Comparison of ENCODE assay signal across 28 cellular contexts in the genomic region with DNA sequence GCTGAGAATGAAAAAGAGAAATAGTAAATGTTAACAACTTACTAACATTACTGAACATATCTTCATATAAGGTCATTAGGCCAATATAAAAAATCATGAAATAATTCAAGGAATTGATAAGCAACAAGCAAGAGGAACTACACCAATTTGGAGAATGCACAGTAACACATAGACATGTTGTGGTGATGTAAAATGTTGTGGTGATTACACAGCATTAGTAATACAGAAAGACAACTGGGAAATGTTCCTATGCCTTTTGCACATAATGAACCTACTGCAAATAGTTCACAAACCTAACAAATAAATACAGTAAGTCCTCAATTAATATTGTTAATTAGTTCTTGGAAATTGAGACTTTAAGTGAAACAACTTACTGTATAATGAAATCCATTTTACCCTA.
A peak's percentile ranks its signal among the peaks of the same experiment; 100 is the strongest.
DNase-seq lines count a peak whose midpoint lies in the region; ATAC-seq and TF ChIP-seq lines count a peak whose summit lies in the region.
"Had no signal": no experiment of that assay in that cellular context is flagged by ENCODE, and none has a peak within 500 bp of the region (broad histone marks: within the 10 kb centered on the region; RNA-seq: fewer than 3 reads in every experiment).

No MANE protein-coding gene starts in this region.

- H3K9me3 Mint-ChIP-seq in activated T-cell treated with anti-CD3 and anti-CD28 coated beads, Interleukin-2, amount 50 U/mL, for 72 hours: peaks cover 3 to 6% of the 10 kb centered on the region in 2 donors
- H3K9me3 Mint-ChIP-seq in activated B cell treated with CpG ODN at 0.5 μM for 24 hours: peaks cover 10% of the 10 kb centered on the region
- H3K9me3 Mint-ChIP-seq in stimulated activated effector memory CD8-positive, alpha-beta T cell treated with anti-CD3 and anti-CD28 coated beads, Interleukin-12 subunit alpha, Interleukin-12 subunit beta, amount 100 ng/mL, for 72 hours: peaks cover 6% of the 10 kb centered on the region

- no peaks in the 10 kb centered on the region for H3K27me3 Mint-ChIP-seq in activated T-cell treated with anti-CD3 and anti-CD28 coated beads, Interleukin-2, amount 50 U/mL, for 72 hours (ENCODE audit: low read depth)
- no peaks in the 10 kb centered on the region for H3K27me3 Mint-ChIP-seq in activated B cell treated with CpG ODN at 0.5 μM for 24 hours
- H3K27me3 Mint-ChIP-seq: activated CD4-positive, alpha-beta memory T cell treated with anti-CD3 and anti-CD28 coated beads, Interleukin-2, amount 10 ng/mL, durations not matched to agents 7 days and 5 days; brain; effector memory CD8-positive, alpha-beta T cell; naive B cell; T-cell had no signal

- peaks cover 8% of the 10 kb centered on the region for H3K4me1 Mint-ChIP-seq in activated T-cell treated with anti-CD3 and anti-CD28 coated beads, Interleukin-2, amount 50 U/mL, for 72 hours (ENCODE audit: low read depth)
- H3K4me1 Mint-ChIP-seq in activated B cell treated with CpG ODN at 0.5 μM for 24 hours: peaks cover 16% of the 10 kb centered on the region
- H3K4me1 Mint-ChIP-seq in stimulated activated effector memory CD8-positive, alpha-beta T cell treated with anti-CD3 and anti-CD28 coated beads, Interleukin-12 subunit alpha, Interleukin-12 subunit beta, amount 100 ng/mL, for 72 hours: peaks cover 13% of the 10 kb centered on the region

- H3K4me3 Mint-ChIP-seq in activated T-cell treated with anti-CD3 and anti-CD28 coated beads, Interleukin-2, amount 50 U/mL, for 72 hours: no peak overlapping the region
- no peak overlapping the region for H3K4me3 Mint-ChIP-seq in activated B cell treated with CpG ODN at 0.5 μM for 24 hours
- no peak overlapping the region for H3K4me3 Mint-ChIP-seq in stimulated activated effector memory CD8-positive, alpha-beta T cell treated with anti-CD3 and anti-CD28 coated beads, Interleukin-12 subunit alpha, Interleukin-12 subunit beta, amount 100 ng/mL, for 72 hours
- H3K4me3 Mint-ChIP-seq: activated CD4-positive, alpha-beta memory T cell treated with anti-CD3 and anti-CD28 coated beads, Interleukin-2, amount 10 ng/mL, durations not matched to agents 7 days and 5 days; brain; effector memory CD8-positive, alpha-beta T cell; immature natural killer cell; naive B cell; T-cell had no signal

- POLR2A ChIA-PET in activated B cell treated with CpG ODN at 0.5 μM for 24 hours (lab: Charles Lee): interaction anchor here (0.9 kb wide), 1 partner anchor 98 kb away, joined by 5 read pairs; no protein-coding TSS in a partner anchor

- intact Hi-C loops in activated B cell treated with CpG ODN at 0.5 μM for 24 hours (cut with micrococcal nuclease): loop anchor here (2.0 to 5.0 kb wide), 2 partner anchors 16 to 36 kb away; no protein-coding TSS in a partner anchor

- peak overlapping the region; percentile 72 for H3K27ac Mint-ChIP-seq in activated T-cell treated with anti-CD3 and anti-CD28 coated beads, Interleukin-2, amount 50 U/mL, for 72 hours
- no peak overlapping the region for H3K27ac Mint-ChIP-seq in activated B cell treated with CpG ODN at 0.5 μM for 24 hours
- H3K27ac Mint-ChIP-seq in stimulated activated effector memory CD8-positive, alpha-beta T cell treated with anti-CD3 and anti-CD28 coated beads, Interleukin-12 subunit alpha, Interleukin-12 subunit beta, amount 100 ng/mL, for 72 hours: no peak overlapping the region
- H3K27ac Mint-ChIP-seq: activated CD4-positive, alpha-beta memory T cell treated with anti-CD3 and anti-CD28 coated beads, Interleukin-2, amount 10 ng/mL, durations not matched to agents 7 days and 5 days; brain had no signal

- CTCF ChIA-PET in activated B cell treated with CpG ODN at 0.5 μM for 24 hours (lab: Charles Lee): interaction anchor here (0.9 kb wide), 1 partner anchor 473 kb away, joined by 3 read pairs; no protein-coding TSS in a partner anchor

- DNase-seq in activated T-cell treated with anti-CD3 and anti-CD28 coated beads, Interleukin-2, amount 50 U/mL, for 72 hours: no peak
- DNase-seq in activated T-cell treated with anti-CD3 and anti-CD28 coated beads, Interleukin-2, amount 50 U/mL, for 1 hour: no peak
- no peak for DNase-seq in activated B cell treated with CpG ODN at 0.5 μM for 24 hours
- no peak for DNase-seq in stimulated activated effector memory CD8-positive, alpha-beta T cell treated with anti-CD3 and anti-CD28 coated beads, Interleukin-12 subunit alpha, Interleukin-12 subunit beta, amount 100 ng/mL, for 72 hours (ENCODE audit: low spot score in 2 of 2)
- no peak for DNase-seq in C1 segment of cervical spinal cord (lab: John Stamatoyannopoulos, UW)
- no peak for DNase-seq in NCI-H2196 (lab: John Stamatoyannopoulos, UW; ENCODE audit: unreplicated experiment)
- DNase-seq in NCI-H510A (lab: John Stamatoyannopoulos, UW): no peak
- DNase-seq: activated CD4-positive, alpha-beta memory T cell treated with anti-CD3 and anti-CD28 coated beads, Interleukin-2, amount 10 ng/mL, durations not matched to agents 7 days and 5 days; activated gamma-delta T cell; DMS53; effector memory CD8-positive, alpha-beta T cell; esophagus squamous epithelium; GF-D8; hippocampal formation; immature natural killer cell; KBM-7; naive B cell; NCI-H1694 treated with DMSO at 0.1 percent for 48 hours; NCI-H774; occipital lobe; SHP77; small intestine; T-cell had no signal

- no peak for TF ChIP-seq CTCF in activated B cell treated with CpG ODN at 0.5 μM for 24 hours (IDR thresholded peaks at IDR 0.05)

- ATAC-seq in activated T-cell treated with anti-CD3 and anti-CD28 coated beads, Interleukin-2, amount 50 U/mL, for 72 hours (replicated peaks in 1 of 2): peak in 1 of 2 donors; percentile 28
- ATAC-seq in HG02973 (IDR thresholded peaks at IDR 0.05; ENCODE audit: unreplicated experiment): peak; percentile 53
- peak; percentile 21 for ATAC-seq in activated B cell treated with CpG ODN at 0.5 μM for 24 hours (ENCODE audit: low read depth)
- peak; percentile 64 for ATAC-seq in stimulated activated effector memory CD8-positive, alpha-beta T cell treated with anti-CD3 and anti-CD28 coated beads, Interleukin-12 subunit alpha, Interleukin-12 subunit beta, amount 100 ng/mL, for 72 hours
- ATAC-seq: activated CD4-positive, CD25-positive, alpha-beta regulatory T cell treated with anti-CD3 and anti-CD28 coated beads, Interleukin-2, amount 50 U/mL, for 24 hours; effector memory CD8-positive, alpha-beta T cell; gastroesophageal sphincter; left lobe of liver; T-cell had no signal

- peaks cover 21 to 57% of the 10 kb centered on the region in 2 donors for H3K36me3 Mint-ChIP-seq in activated T-cell treated with anti-CD3 and anti-CD28 coated beads, Interleukin-2, amount 50 U/mL, for 72 hours (ENCODE audit: insufficient read depth in 2 of 2)
- H3K36me3 Mint-ChIP-seq in activated B cell treated with CpG ODN at 0.5 μM for 24 hours (ENCODE audit: low read depth): peaks cover 35% of the 10 kb centered on the region
- peaks cover 100% of the 10 kb centered on the region for H3K36me3 Mint-ChIP-seq in stimulated activated effector memory CD8-positive, alpha-beta T cell treated with anti-CD3 and anti-CD28 coated beads, Interleukin-12 subunit alpha, Interleukin-12 subunit beta, amount 100 ng/mL, for 72 hours
